In genomic region chr3:126049289-126050049, GRCh38 we compare ENCODE assay signal across 25 cellular contexts.
"Had no signal": no experiment of that assay in that cellular context is flagged by ENCODE, and none has a peak within 500 bp of the region (broad histone marks: within the 10 kb centered on the region; RNA-seq: fewer than 3 reads in every experiment).

No MANE protein-coding gene starts in this region.

- H3K4me3 Mint-ChIP-seq: activated CD4-positive, alpha-beta T cell treated with anti-CD3 and anti-CD28 coated beads, Interleukin-2, amount 10 ng/mL, durations not matched to agents 7 days and 5 days; activated CD8-positive, alpha-beta T cell treated with anti-CD3 and anti-CD28 coated beads for 36 hours; immature natural killer cell; naive thymus-derived CD4-positive, alpha-beta T cell; stimulated activated naive CD8-positive, alpha-beta T cell treated with anti-CD3 and anti-CD28 coated beads, Interleukin-15, Interleukin-2, amounts not matched to agents 100 ng/mL and 50 ng/mL, for 24 hours had no signal

- FAIRE-seq: frontal cortex had no signal

- ATAC-seq: activated CD8-positive, alpha-beta T cell treated with anti-CD3 and anti-CD28 coated beads for 36 hours; body of pancreas; left lung; naive thymus-derived CD4-positive, alpha-beta T cell had no signal

- H3K27me3 Mint-ChIP-seq: activated CD4-positive, alpha-beta T cell treated with anti-CD3 and anti-CD28 coated beads, Interleukin-2, amount 10 ng/mL, durations not matched to agents 7 days and 5 days; activated CD8-positive, alpha-beta T cell treated with anti-CD3 and anti-CD28 coated beads for 36 hours; naive thymus-derived CD4-positive, alpha-beta T cell; stimulated activated naive CD8-positive, alpha-beta T cell treated with anti-CD3 and anti-CD28 coated beads, Interleukin-15, Interleukin-2, amounts not matched to agents 100 ng/mL and 50 ng/mL, for 24 hours had no signal

- H3K9me3 Mint-ChIP-seq: activated CD4-positive, alpha-beta T cell treated with anti-CD3 and anti-CD28 coated beads, Interleukin-2, amount 10 ng/mL, durations not matched to agents 7 days and 5 days; activated CD8-positive, alpha-beta T cell treated with anti-CD3 and anti-CD28 coated beads for 36 hours; immature natural killer cell; stimulated activated naive CD8-positive, alpha-beta T cell treated with anti-CD3 and anti-CD28 coated beads, Interleukin-15, Interleukin-2, amounts not matched to agents 100 ng/mL and 50 ng/mL, for 24 hours had no signal

- H3K4me3 ChIP-seq: body of pancreas, hepatocyte, left lung, lung, prostate gland, right atrium auricular region, thyroid gland had no signal

- H3K27me3 ChIP-seq: body of pancreas, hepatocyte, left lung, right atrium auricular region, thyroid gland had no signal

- DNase-seq: activated CD4-positive, alpha-beta T cell treated with anti-CD3 and anti-CD28 coated beads, Interleukin-2, amount 10 ng/mL, durations not matched to agents 7 days and 5 days; activated CD4-positive, CD25-positive, alpha-beta regulatory T cell; activated CD8-positive, alpha-beta T cell treated with anti-CD3 and anti-CD28 coated beads for 36 hours; activated naive CD4-positive, alpha-beta T cell treated with Interleukin-2 at 50 U/mL for 16 hours; activated T-cell treated with anti-CD3 and anti-CD28 coated beads, Interleukin-2, amount 50 U/mL, for 1 hour; anterior cingulate cortex; body of pancreas; dermis blood vessel endothelial cell; effector memory CD4-positive, alpha-beta T cell; glutamatergic neuron; immature natural killer cell; kidney glomerular epithelial cell; left lung; naive thymus-derived CD4-positive, alpha-beta T cell; stimulated activated CD4-positive, alpha-beta T cell treated with anti-CD3 and anti-CD28 coated beads, Interleukin-12 subunit alpha, Interleukin-12 subunit beta, amount 100 ng/mL, for 4 hours; stimulated activated CD4-positive, alpha-beta T cell treated with anti-CD3 and anti-CD28 coated beads, Interleukin-4, amount 100 ng/mL, for 4 hours; substantia nigra; T1000; thyroid gland had no signal

- H3K36me3 ChIP-seq: prostate gland, right atrium auricular region, thyroid gland had no signal

- H3K27ac Mint-ChIP-seq: activated CD4-positive, alpha-beta T cell treated with anti-CD3 and anti-CD28 coated beads, Interleukin-2, amount 10 ng/mL, durations not matched to agents 7 days and 5 days; activated CD8-positive, alpha-beta T cell treated with anti-CD3 and anti-CD28 coated beads for 36 hours; immature natural killer cell; stimulated activated naive CD8-positive, alpha-beta T cell treated with anti-CD3 and anti-CD28 coated beads, Interleukin-15, Interleukin-2, amounts not matched to agents 100 ng/mL and 50 ng/mL, for 24 hours had no signal
